Comparison of ENCODE assay signal across 2 cellular contexts in the genomic region with DNA sequence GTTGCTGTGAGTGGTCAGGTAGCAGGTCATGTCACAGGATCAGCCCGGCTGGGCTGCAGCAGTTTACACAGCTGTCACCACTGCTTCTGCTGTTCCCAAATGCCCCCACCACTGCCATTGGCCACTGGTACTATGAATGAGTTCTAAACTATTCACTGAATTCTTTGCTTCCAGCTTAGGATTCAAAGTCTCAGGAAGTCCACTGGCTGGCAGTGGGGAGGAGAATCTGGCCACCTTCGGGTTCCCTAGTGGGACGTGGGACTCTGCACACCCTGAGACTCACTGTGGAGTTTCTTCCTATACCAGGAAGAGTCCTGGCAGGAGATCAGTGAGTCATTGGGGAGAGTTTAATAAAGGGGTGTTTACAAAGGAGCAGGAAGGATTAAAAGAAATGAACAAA.
A peak's percentile ranks its signal among the peaks of the same experiment; 100 is the strongest.
TF ChIP-seq lines count a peak whose summit lies in the region.

No MANE protein-coding gene starts in this region.

TF ChIP-seq in A549, 52 proteins besides CTCF, POLR2A, EP300 and RAD21 (continued from another document):
- TF ChIP-seq FOSL2 (IDR thresholded peaks at IDR 0.05) (no peak; the same call in 1 of the 2 replicates), FOSL2 (CRISPR knock-in tag; IDR thresholded peaks at IDR 0.05) (peak; percentile 24; the same call in 1 of the 2 replicates)

TF ChIP-seq in HCT116, 20 proteins besides CTCF, POLR2A, EP300 and RAD21 (continued from another document):
- TF ChIP-seq EZH2phosphoT487 (IDR thresholded peaks at IDR 0.05; ENCODE audit: borderline replicate concordance): no peak
